Comparison of ENCODE assay signal across 8 cellular contexts in the genomic region with DNA sequence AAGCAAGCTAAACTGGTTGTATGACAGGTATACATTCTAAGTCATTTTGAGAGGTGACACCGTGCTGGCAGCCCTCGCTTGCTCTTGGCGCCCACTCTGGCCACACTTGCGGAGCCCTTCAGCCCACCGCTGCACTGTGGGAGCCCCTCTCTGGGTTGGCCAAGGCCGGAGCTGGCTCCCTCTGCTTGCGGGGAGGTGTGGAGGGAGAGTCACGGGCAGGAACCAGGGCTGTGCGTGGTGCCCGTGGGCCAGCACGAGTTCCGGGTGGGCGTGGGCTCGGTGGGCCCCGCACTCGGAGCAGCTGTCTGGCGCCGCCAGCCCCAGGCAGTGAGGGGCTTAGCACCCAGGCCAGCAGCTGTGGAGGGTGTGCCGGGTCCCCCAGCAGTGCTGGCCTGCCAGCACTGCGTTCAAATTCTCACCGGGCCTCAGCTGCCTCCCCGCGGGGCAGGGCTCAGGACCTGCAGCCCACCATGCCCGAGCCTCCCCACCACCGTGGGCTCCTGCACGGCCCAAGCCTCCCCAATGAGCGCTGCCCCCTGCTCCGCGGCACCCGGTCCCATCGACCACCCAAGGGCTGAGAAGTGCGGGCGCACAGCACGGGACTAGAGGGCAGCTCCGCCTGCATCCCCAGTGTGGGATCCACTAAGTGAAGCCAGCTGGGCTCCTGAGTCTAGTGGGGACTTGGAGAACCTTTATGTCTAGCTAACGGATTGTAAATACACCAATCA.
DNase-seq lines count a peak whose midpoint lies in the region; ATAC-seq, FAIRE-seq and TF ChIP-seq lines count a peak whose summit lies in the region.
"Not testable (repeated sequence)": the region's sequence is repeated elsewhere in the genome, so short reads cannot be mapped to it uniquely, and the experiment has no call there.

No MANE protein-coding gene starts in this region.

- H3K27ac Mint-ChIP-seq in activated B cell treated with CpG ODN at 0.5 μM for 24 hours: peak overlapping the region; percentile 97
- H3K27ac Mint-ChIP-seq in activated T-cell treated with anti-CD3 and anti-CD28 coated beads, Interleukin-2, amount 50 U/mL, for 72 hours: peak overlapping the region; percentile 97
- peak overlapping the region; percentile 92 for H3K27ac Mint-ChIP-seq in activated naive CD8-positive, alpha-beta T cell treated with anti-CD3 and anti-CD28 coated beads, Interleukin-2, amount 50 U/mL, for 24 hours
- peak overlapping the region; percentile 85 to 100 (median 97) for H3K27ac Mint-ChIP-seq in naive thymus-derived CD8-positive, alpha-beta T cell
- H3K27ac Mint-ChIP-seq in stimulated activated naive CD8-positive, alpha-beta T cell treated with anti-CD3 and anti-CD28 coated beads, Interleukin-15, amount 100 ng/mL, for 72 hours: peak overlapping the region in 1 of 2 donors; percentile 99

- FAIRE-seq in kidney (lab: Jason Lieb, UNC): not testable (repeated sequence)

- not testable (repeated sequence) for H3K9me3 Mint-ChIP-seq in activated B cell treated with CpG ODN at 0.5 μM for 24 hours; activated T-cell treated with anti-CD3 and anti-CD28 coated beads, Interleukin-2, amount 50 U/mL, for 72 hours; activated naive CD8-positive, alpha-beta T cell treated with anti-CD3 and anti-CD28 coated beads, Interleukin-2, amount 50 U/mL, for 24 hours; naive thymus-derived CD8-positive, alpha-beta T cell; stimulated activated naive CD8-positive, alpha-beta T cell treated with anti-CD3 and anti-CD28 coated beads, Interleukin-15, amount 100 ng/mL, for 72 hours

- H3K27ac ChIP-seq in BLaER1 treated with 17β-estradiol and CSF1 and Interleukin-3, amounts not matched to agents 10 nM and 100 nM: peak overlapping the region; percentile 69 to 91 (median 84); a peak in 17 of 22 replicates
- H3K27ac ChIP-seq in KOPT-K1 (ENCODE audit: low read depth, low read length, poor library complexity, severe bottlenecking): peak overlapping the region; percentile 52
- H3K27ac ChIP-seq in kidney (ENCODE audit: low read depth in 2 of 2, low read length in 2 of 2): not testable (repeated sequence)

- H3K36me3 ChIP-seq in BLaER1 treated with 17β-estradiol and CSF1 and Interleukin-3, amounts not matched to agents 10 nM and 100 nM: peaks cover 5 to 63% (median 28%) of the 10 kb centered on the region in 11 experiments; a peak in 18 of 22 replicates
- H3K36me3 ChIP-seq in KOPT-K1 (ENCODE audit: insufficient read depth, low read length); kidney (ENCODE audit: control insufficient read depth in 1 of 2, insufficient read depth in 2 of 2, low read length in 2 of 2): not testable (repeated sequence)

- intact Hi-C loops in activated B cell treated with CpG ODN at 0.5 μM for 24 hours (cut with micrococcal nuclease): loop anchor here (1.0 kb wide), 1 partner anchor 9 kb away; no protein-coding TSS in a partner anchor
- intact Hi-C loops in kidney (cut with DNase I): not testable (repeated sequence)

- not testable (repeated sequence) for H3K4me3 Mint-ChIP-seq in activated B cell treated with CpG ODN at 0.5 μM for 24 hours; activated naive CD8-positive, alpha-beta T cell treated with anti-CD3 and anti-CD28 coated beads, Interleukin-2, amount 50 U/mL, for 24 hours
- H3K4me3 Mint-ChIP-seq in activated T-cell treated with anti-CD3 and anti-CD28 coated beads, Interleukin-2, amount 50 U/mL, for 72 hours: peak overlapping the region; percentile 76 to 88
- peak overlapping the region; percentile 15 to 89 (median 78) for H3K4me3 Mint-ChIP-seq in naive thymus-derived CD8-positive, alpha-beta T cell
- peak overlapping the region; percentile 49 to 70 for H3K4me3 Mint-ChIP-seq in stimulated activated naive CD8-positive, alpha-beta T cell treated with anti-CD3 and anti-CD28 coated beads, Interleukin-15, amount 100 ng/mL, for 72 hours

- peaks cover 0 to 98% (median 3%) of the 10 kb centered on the region in 11 experiments; a peak in 10 of 22 replicates for H4K20me1 ChIP-seq in BLaER1 treated with 17β-estradiol and CSF1 and Interleukin-3, amounts not matched to agents 10 nM and 100 nM

- peaks cover 37% of the 10 kb centered on the region for H3K36me3 Mint-ChIP-seq in activated B cell treated with CpG ODN at 0.5 μM for 24 hours (ENCODE audit: low read depth)
- H3K36me3 Mint-ChIP-seq in activated T-cell treated with anti-CD3 and anti-CD28 coated beads, Interleukin-2, amount 50 U/mL, for 72 hours (ENCODE audit: insufficient read depth in 2 of 2): peaks cover 14 to 41% of the 10 kb centered on the region in 2 donors
- H3K36me3 Mint-ChIP-seq in activated naive CD8-positive, alpha-beta T cell treated with anti-CD3 and anti-CD28 coated beads, Interleukin-2, amount 50 U/mL, for 24 hours (ENCODE audit: low read depth): peaks cover 26% of the 10 kb centered on the region
- H3K36me3 Mint-ChIP-seq in naive thymus-derived CD8-positive, alpha-beta T cell: peaks cover 0 to 14% (median 2%) of the 10 kb centered on the region in 3 donors

- not testable (repeated sequence) for TF ChIP-seq CTCF in activated B cell treated with CpG ODN at 0.5 μM for 24 hours (IDR thresholded peaks at IDR 0.05); kidney (IDR thresholded peaks at IDR 0.05; ENCODE audit: borderline replicate concordance, extremely low read depth, insufficient read depth)

- not testable (repeated sequence) for H3K27me3 ChIP-seq in BLaER1 treated with 17β-estradiol and CSF1 and Interleukin-3, amounts not matched to agents 10 nM and 100 nM

- not testable (repeated sequence) for H3K4me3 ChIP-seq in BLaER1 treated with 17β-estradiol and CSF1 and Interleukin-3, amounts not matched to agents 10 nM and 100 nM; kidney (ENCODE audit: low read length in 2 of 2)

- H3K4me1 Mint-ChIP-seq in activated B cell treated with CpG ODN at 0.5 μM for 24 hours: peaks cover 77% of the 10 kb centered on the region
- peaks cover 75% of the 10 kb centered on the region for H3K4me1 Mint-ChIP-seq in activated T-cell treated with anti-CD3 and anti-CD28 coated beads, Interleukin-2, amount 50 U/mL, for 72 hours (ENCODE audit: low read depth)
- H3K4me1 Mint-ChIP-seq in activated naive CD8-positive, alpha-beta T cell treated with anti-CD3 and anti-CD28 coated beads, Interleukin-2, amount 50 U/mL, for 24 hours: peaks cover 69% of the 10 kb centered on the region
- H3K4me1 Mint-ChIP-seq in naive thymus-derived CD8-positive, alpha-beta T cell: peaks cover 35 to 85% (median 79%) of the 10 kb centered on the region in 4 donors
- H3K4me1 Mint-ChIP-seq in stimulated activated naive CD8-positive, alpha-beta T cell treated with anti-CD3 and anti-CD28 coated beads, Interleukin-15, amount 100 ng/mL, for 72 hours: peaks cover 75% of the 10 kb centered on the region

- peak overlapping the region in 5 of 11 experiments; percentile 80 to 91 (median 86); a peak in 9 of 22 replicates for H3K4me2 ChIP-seq in BLaER1 treated with 17β-estradiol and CSF1 and Interleukin-3, amounts not matched to agents 10 nM and 100 nM

- DNase-seq in activated B cell treated with CpG ODN at 0.5 μM for 24 hours; activated T-cell treated with anti-CD3 and anti-CD28 coated beads, Interleukin-2, amount 50 U/mL, for 72 hours; activated naive CD8-positive, alpha-beta T cell treated with anti-CD3 and anti-CD28 coated beads, Interleukin-2, amount 50 U/mL, for 24 hours; naive thymus-derived CD8-positive, alpha-beta T cell; stimulated activated naive CD8-positive, alpha-beta T cell treated with anti-CD3 and anti-CD28 coated beads, Interleukin-15, amount 100 ng/mL, for 72 hours: not testable (repeated sequence)
- DNase-seq in kidney: peak; percentile 76

- CTCF ChIA-PET in activated B cell treated with CpG ODN at 0.5 μM for 24 hours (lab: Charles Lee): interaction anchor here (1.6 to 2.7 kb wide), 3 partner anchors 10 to 76 kb away, joined by 6 to 13 read pairs (median 9); no protein-coding TSS in a partner anchor

- peaks cover 33 to 61% (median 46%) of the 10 kb centered on the region in 10 experiments for H3K4me1 ChIP-seq in BLaER1 treated with 17β-estradiol and CSF1 and Interleukin-3, amounts not matched to agents 10 nM and 100 nM
- H3K4me1 ChIP-seq in kidney (ENCODE audit: control insufficient read depth in 1 of 2, insufficient read depth in 1 of 2, low read depth in 1 of 2, low read length in 2 of 2): not testable (repeated sequence)

- not testable (repeated sequence) for ATAC-seq in activated B cell treated with CpG ODN at 0.5 μM for 24 hours (ENCODE audit: low read depth); activated T-cell treated with anti-CD3 and anti-CD28 coated beads, Interleukin-2, amount 50 U/mL, for 72 hours (replicated peaks in 1 of 2); activated naive CD8-positive, alpha-beta T cell treated with anti-CD3 and anti-CD28 coated beads, Interleukin-2, amount 50 U/mL, for 24 hours; stimulated activated naive CD8-positive, alpha-beta T cell treated with anti-CD3 and anti-CD28 coated beads, Interleukin-15, amount 100 ng/mL, for 72 hours
- ATAC-seq in naive thymus-derived CD8-positive, alpha-beta T cell: peak in 1 of 2 donors; percentile 2

- peaks cover 19 to 38% (median 33%) of the 10 kb centered on the region in 11 experiments for H3K9me3 ChIP-seq in BLaER1 treated with 17β-estradiol and CSF1 and Interleukin-3, amounts not matched to agents 10 nM and 100 nM (replicated peaks in 1 of 11)
- not testable (repeated sequence) for H3K9me3 ChIP-seq in KOPT-K1 (ENCODE audit: insufficient read depth, low read length, poor library complexity, severe bottlenecking); kidney (ENCODE audit: control insufficient read depth in 1 of 2, low read length in 2 of 2)

- H3K9ac ChIP-seq in BLaER1 treated with 17β-estradiol and CSF1 and Interleukin-3, amounts not matched to agents 10 nM and 100 nM: peak overlapping the region in 1 of 11 experiments; percentile 69; a peak in 1 of 22 replicates
- not testable (repeated sequence) for H3K9ac ChIP-seq in kidney (ENCODE audit: low read length in 2 of 2)

- POLR2A ChIA-PET in activated B cell treated with CpG ODN at 0.5 μM for 24 hours (lab: Charles Lee): interaction anchor here (0.6 to 2.1 kb wide), 7 partner anchors 10 to 131 kb away, joined by 3 to 19 read pairs (median 8); no protein-coding TSS in a partner anchor
- POLR2A ChIA-PET in naive thymus-derived CD8-positive, alpha-beta T cell (lab: Charles Lee): interaction anchor here (0.7 to 2.2 kb wide), 3 partner anchors 47 to 114 kb away, joined by 3 to 9 read pairs (median 6); no protein-coding TSS in a partner anchor

- H3K27me3 Mint-ChIP-seq in activated B cell treated with CpG ODN at 0.5 μM for 24 hours; activated T-cell treated with anti-CD3 and anti-CD28 coated beads, Interleukin-2, amount 50 U/mL, for 72 hours (ENCODE audit: low read depth); activated naive CD8-positive, alpha-beta T cell treated with anti-CD3 and anti-CD28 coated beads, Interleukin-2, amount 50 U/mL, for 24 hours; naive thymus-derived CD8-positive, alpha-beta T cell; stimulated activated naive CD8-positive, alpha-beta T cell treated with anti-CD3 and anti-CD28 coated beads, Interleukin-15, amount 100 ng/mL, for 72 hours: not testable (repeated sequence)
